ENCODE assay signal across 1 cellular context in genomic region chr11:690738-691633, GRCh38.
TF ChIP-seq lines count a peak whose summit lies in the region.

No MANE protein-coding gene starts in this region.

TF ChIP-seq in K562, 482 proteins besides CTCF, POLR2A, EP300 and RAD21 (continued from another document):
- TF ChIP-seq ZNF318 (IDR thresholded peaks at IDR 0.05; ENCODE audit: borderline replicate concordance in 1 of 2, low read depth in 1 of 2) (no peak), RBM15 (IDR thresholded peaks at IDR 0.05; ENCODE audit: insufficient read depth, low read length) (no peak), RFX1 (IDR thresholded peaks at IDR 0.05) (no peak), STAG1 (CRISPR knock-in tag; IDR thresholded peaks at IDR 0.05; ENCODE audit: borderline replicate concordance) (no peak), KLF16 (IDR thresholded peaks at IDR 0.05) (peak; percentile 82), HDAC1 (IDR thresholded peaks at IDR 0.05) (peak in 1 of 2 experiments; percentile 63; a peak in 1 of 4 replicates), SMAD3 (CRISPR knock-in tag; conservative IDR thresholded peaks at IDR 0.05) (no peak), CBFA2T2 (conservative IDR thresholded peaks at IDR 0.05) (peak; percentile 79), ZNF431 (CRISPR knock-in tag; IDR thresholded peaks at IDR 0.05) (0 out of 2 replicates have a peak, but pooled peaks have one; percentile 6), FOXK1 (CRISPR knock-in tag; IDR thresholded peaks at IDR 0.05; ENCODE audit: borderline replicate concordance) (no peak), JUN (IDR thresholded peaks at IDR 0.05; ENCODE audit: borderline replicate concordance, low read depth, low read length) (no peak), JUN (CRISPR knock-in tag; IDR thresholded peaks at IDR 0.05; ENCODE audit: borderline replicate concordance) (no peak), ZNF124 (CRISPR knock-in tag; IDR thresholded peaks at IDR 0.05) (no peak), TFE3 (CRISPR knock-in tag; IDR thresholded peaks at IDR 0.05) (no peak), CGGBP1 (CRISPR knock-in tag; IDR thresholded peaks at IDR 0.05) (no peak), ZBTB33 (CRISPR knock-in tag; IDR thresholded peaks at IDR 0.05) (0 out of 2 replicates have a peak, but pooled peaks have one; percentile 22), PRMT5 (CRISPR knock-in tag; IDR thresholded peaks at IDR 0.05) (no peak), KDM2B (CRISPR knock-in tag; IDR thresholded peaks at IDR 0.05) (no peak), ZNF280A (IDR thresholded peaks at IDR 0.05; ENCODE audit: low read depth, partially characterized antibody) (no peak), YBX1 (IDR thresholded peaks at IDR 0.05) (no peak), ZBTB11 (CRISPR knock-in tag; IDR thresholded peaks at IDR 0.05) (0 out of 6 replicates have a peak, but pooled peaks of 1 of the 3 experiments have one; percentile 24), NKRF (IDR thresholded peaks at IDR 0.05; ENCODE audit: borderline replicate concordance) (no peak), HMGXB4 (CRISPR knock-in tag; IDR thresholded peaks at IDR 0.05) (no peak), ZNF174 (CRISPR knock-in tag; IDR thresholded peaks at IDR 0.05) (no peak), NCOR1 (IDR thresholded peaks at IDR 0.05) (no peak), HES1 (IDR thresholded peaks at IDR 0.05; ENCODE audit: low read depth) (no peak), TEAD2 (tag; IDR thresholded peaks at IDR 0.05) (no peak)
